Comparison of ENCODE assay signal across 13 cellular contexts in the genomic region with DNA sequence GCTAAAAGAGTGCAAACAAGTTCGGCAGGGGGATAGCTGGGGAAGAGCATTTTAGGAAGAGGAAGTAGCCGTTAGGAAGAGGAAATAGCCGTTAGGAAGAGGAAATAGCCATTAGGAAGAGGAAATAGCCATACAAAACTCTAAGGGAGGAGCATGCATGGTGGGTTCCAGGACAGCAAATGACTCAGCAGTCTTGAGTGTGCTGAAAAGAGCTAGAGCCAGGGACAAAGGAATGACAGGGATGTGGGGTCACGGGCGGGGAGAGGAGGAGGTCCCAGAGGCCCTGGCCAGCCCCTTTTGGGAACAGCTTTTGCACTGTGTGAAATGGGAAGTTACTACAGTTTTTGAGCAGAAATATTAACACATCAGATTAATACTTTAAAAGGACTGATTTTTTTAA.
DNase-seq lines count a peak whose midpoint lies in the region; ATAC-seq and TF ChIP-seq lines count a peak whose summit lies in the region.
"Had no signal": no experiment of that assay in that cellular context is flagged by ENCODE, and none has a peak within 500 bp of the region (broad histone marks: within the 10 kb centered on the region; RNA-seq: fewer than 3 reads in every experiment).

No MANE protein-coding gene starts in this region.

- H3K4me3 Mint-ChIP-seq in osteocyte (ENCODE audit: unreplicated experiment), result no peak overlapping the region
- H3K4me3 Mint-ChIP-seq in activated naive CD4-positive, alpha-beta T cell treated with anti-CD3 and anti-CD28 coated beads for 36 hours, result no peak overlapping the region
- H3K4me3 Mint-ChIP-seq: activated CD8-positive, alpha-beta memory T cell treated with anti-CD3 and anti-CD28 coated beads, Interleukin-2, amount 10 ng/mL, durations not matched to agents 7 days and 5 days; CD4-positive, alpha-beta T cell; nephron progenitor cell had no signal

- H3K27ac ChIP-seq in left ventricle myocardium inferior (replicated peaks), result no peak overlapping the region

- no peaks in the 10 kb centered on the region for H3K27me3 ChIP-seq in left ventricle myocardium inferior (ENCODE audit: low read depth)

- no peaks in the 10 kb centered on the region for H3K36me3 Mint-ChIP-seq in osteocyte (ENCODE audit: unreplicated experiment)
- H3K36me3 Mint-ChIP-seq in activated naive CD4-positive, alpha-beta T cell treated with anti-CD3 and anti-CD28 coated beads for 36 hours (ENCODE audit: low read depth), result no peaks in the 10 kb centered on the region
- H3K36me3 Mint-ChIP-seq: activated CD8-positive, alpha-beta memory T cell treated with anti-CD3 and anti-CD28 coated beads, Interleukin-2, amount 10 ng/mL, durations not matched to agents 7 days and 5 days had no signal

- H3K4me3 ChIP-seq in fibroblast of the aortic adventitia (ENCODE audit: low read depth, low read length) (no peak overlapping the region), left ventricle myocardium inferior (no peak overlapping the region)

- intact Hi-C loops in left ventricle myocardium inferior (cut with micrococcal nuclease), result no loop called here
- intact Hi-C loops in activated naive CD4-positive, alpha-beta T cell treated with anti-CD3 and anti-CD28 coated beads for 36 hours (cut with micrococcal nuclease), result no loop called here

- H3K9me3 Mint-ChIP-seq in osteocyte (ENCODE audit: unreplicated experiment), result no peaks in the 10 kb centered on the region
- H3K9me3 Mint-ChIP-seq in activated naive CD4-positive, alpha-beta T cell treated with anti-CD3 and anti-CD28 coated beads for 36 hours, result peaks cover 9% of the 10 kb centered on the region
- H3K9me3 Mint-ChIP-seq: nephron progenitor cell had no signal

- DNase-seq in EH (ENCODE audit: low read depth), result peak; percentile 83
- peak; percentile 73 for DNase-seq in M059J (ENCODE audit: low read depth)
- peak; percentile 1 for DNase-seq in fibroblast of the aortic adventitia (ENCODE audit: low read depth)
- no peak for DNase-seq in osteocyte (ENCODE audit: extremely low spot score, unreplicated experiment)
- no peak for DNase-seq in left ventricle myocardium inferior
- no peak for DNase-seq in activated naive CD4-positive, alpha-beta T cell treated with anti-CD3 and anti-CD28 coated beads for 36 hours
- DNase-seq in NK-92 (lab: John Stamatoyannopoulos, UW; ENCODE audit: unreplicated experiment), result no peak
- DNase-seq: activated CD8-positive, alpha-beta memory T cell treated with anti-CD3 and anti-CD28 coated beads, Interleukin-2, amount 10 ng/mL, durations not matched to agents 7 days and 5 days; CD4-positive, alpha-beta T cell; nephron progenitor cell; OCI-M1; stimulated activated CD8-positive, alpha-beta memory T cell treated with anti-CD3 and anti-CD28 coated beads, Interleukin-4, amount 100 ng/mL, for 48 hours had no signal

- no peaks in the 10 kb centered on the region for H3K4me1 ChIP-seq in left ventricle myocardium inferior

- H3K27ac Mint-ChIP-seq in osteocyte (ENCODE audit: unreplicated experiment), result peak overlapping the region; percentile 56
- no peak overlapping the region for H3K27ac Mint-ChIP-seq in activated naive CD4-positive, alpha-beta T cell treated with anti-CD3 and anti-CD28 coated beads for 36 hours
- H3K27ac Mint-ChIP-seq: activated CD8-positive, alpha-beta memory T cell treated with anti-CD3 and anti-CD28 coated beads, Interleukin-2, amount 10 ng/mL, durations not matched to agents 7 days and 5 days; CD4-positive, alpha-beta T cell; nephron progenitor cell had no signal

- H3K36me3 ChIP-seq in left ventricle myocardium inferior, result no peaks in the 10 kb centered on the region

- TF ChIP-seq CTCF in fibroblast of the aortic adventitia (IDR thresholded peaks at IDR 0.05; ENCODE audit: insufficient read depth, low read length) (no peak), osteocyte (IDR thresholded peaks at IDR 0.05) (no peak), left ventricle myocardium inferior (IDR thresholded peaks at IDR 0.05; ENCODE audit: borderline replicate concordance) (no peak)

- no peaks in the 10 kb centered on the region for H3K9me3 ChIP-seq in left ventricle myocardium inferior (replicated peaks)

- H3K27me3 Mint-ChIP-seq in osteocyte (ENCODE audit: unreplicated experiment), result no peaks in the 10 kb centered on the region
- H3K27me3 Mint-ChIP-seq in activated naive CD4-positive, alpha-beta T cell treated with anti-CD3 and anti-CD28 coated beads for 36 hours (ENCODE audit: low read depth), result no peaks in the 10 kb centered on the region
- H3K27me3 Mint-ChIP-seq: activated CD8-positive, alpha-beta memory T cell treated with anti-CD3 and anti-CD28 coated beads, Interleukin-2, amount 10 ng/mL, durations not matched to agents 7 days and 5 days; CD4-positive, alpha-beta T cell had no signal

- CTCF ChIA-PET in activated naive CD4-positive, alpha-beta T cell treated with anti-CD3 and anti-CD28 coated beads for 36 hours (lab: Charles Lee), result no interaction called here

- H3K4me1 Mint-ChIP-seq in osteocyte (ENCODE audit: unreplicated experiment), result peaks cover 18% of the 10 kb centered on the region
- no peaks in the 10 kb centered on the region for H3K4me1 Mint-ChIP-seq in activated naive CD4-positive, alpha-beta T cell treated with anti-CD3 and anti-CD28 coated beads for 36 hours (ENCODE audit: low read depth)
- H3K4me1 Mint-ChIP-seq: activated CD8-positive, alpha-beta memory T cell treated with anti-CD3 and anti-CD28 coated beads, Interleukin-2, amount 10 ng/mL, durations not matched to agents 7 days and 5 days had no signal

- ATAC-seq in GM18519 (IDR thresholded peaks at IDR 0.05; ENCODE audit: low FRiP score, unreplicated experiment), result no peak
- ATAC-seq: activated CD8-positive, alpha-beta memory T cell treated with anti-CD3 and anti-CD28 coated beads, Interleukin-2, amount 10 ng/mL, durations not matched to agents 7 days and 5 days had no signal

Comparison
In these comparisons a context has a peak if more than half of its experiments do, and no peak if none do; other contexts are left out.
1. DNase-seq: peak in EH (single experiment), M059J (single experiment) and fibroblast of the aortic adventitia (single experiment); none in osteocyte (single experiment), left ventricle myocardium inferior (single experiment), activated naive CD4-positive, alpha-beta T cell treated with anti-CD3 and anti-CD28 coated beads for 36 hours (single experiment) and NK-92 (single experiment).